ENCODE assay signal across 9 cellular contexts in genomic region chr18:48953096-48953706, GRCh38. TPM values are rescaled to one million over a fixed set of nuclear protein-coding genes. Genes with fewer than 3 reads are reported as not detected.
A peak's percentile ranks its signal among the peaks of the same experiment; 100 is the strongest.
DNase-seq lines count a peak whose midpoint lies in the region; ATAC-seq and TF ChIP-seq lines count a peak whose summit lies in the region.
"Had no signal": no experiment of that assay in that cellular context is flagged by ENCODE, and none has a peak within 500 bp of the region (broad histone marks: within the 10 kb centered on the region; RNA-seq: fewer than 3 reads in every experiment).

No MANE protein-coding gene starts in this region.

- H3K4me3 ChIP-seq in KMS-11 (IDR thresholded peaks at IDR 0.05; ENCODE audit: insufficient read depth, low read depth, low read length) = peak overlapping the region; percentile 39

- H3K27ac ChIP-seq in KMS-11 = peak overlapping the region; percentile 97

- no peak for TF ChIP-seq CTCF in KMS-11 (conservative IDR thresholded peaks at IDR 0.05; ENCODE audit: low read depth, low read length)
- TF ChIP-seq CTCF in neural crest cell (conservative IDR thresholded peaks at IDR 0.05) = no peak

- H3K4me1 ChIP-seq in KMS-11 (ENCODE audit: low read depth, poor library complexity, severe bottlenecking) = peaks cover 15% of the 10 kb centered on the region

- peak overlapping the region; percentile 99 for H3K4me2 ChIP-seq in KMS-11

- H3K27me3 ChIP-seq in KMS-11 (ENCODE audit: insufficient read depth, low read depth) = no peaks in the 10 kb centered on the region

- no peaks in the 10 kb centered on the region for H3K27me3 Mint-ChIP-seq in effector memory CD8-positive, alpha-beta T cell
- H3K27me3 Mint-ChIP-seq in neural crest cell (ENCODE audit: low read depth) = peaks cover 43% of the 10 kb centered on the region

- DNase-seq in CD1c-positive myeloid dendritic cell (ENCODE audit: extremely low spot score) (peak; percentile 45), neural crest cell (ENCODE audit: low read depth, low spot score) (no peak), KG1 (lab: John Stamatoyannopoulos, UW) (no peak)
- DNase-seq in effector memory CD8-positive, alpha-beta T cell = no peak
- DNase-seq: cerebellar nuclear complex had no signal

- H3K9ac ChIP-seq in KMS-11 = peak overlapping the region; percentile 96

- H3K36me3 Mint-ChIP-seq in effector memory CD8-positive, alpha-beta T cell (ENCODE audit: insufficient read depth) = peaks cover 50% of the 10 kb centered on the region
- no peaks in the 10 kb centered on the region for H3K36me3 Mint-ChIP-seq in neural crest cell (ENCODE audit: low read depth)

- peaks cover 41% of the 10 kb centered on the region for H3K79me2 ChIP-seq in KMS-11 (ENCODE audit: insufficient read depth, low read depth)

- H3K4me3 Mint-ChIP-seq in effector memory CD8-positive, alpha-beta T cell = peak overlapping the region; percentile 94 to 98
- H3K4me3 Mint-ChIP-seq in neural crest cell = peak overlapping the region; percentile 96

- H4K20me1 ChIP-seq in KMS-11 (ENCODE audit: insufficient read depth) = peaks cover 8% of the 10 kb centered on the region

- ATAC-seq in effector memory CD8-positive, alpha-beta T cell (replicated peaks) = peak; percentile 6
- ATAC-seq in HG02885 (IDR thresholded peaks at IDR 0.05; ENCODE audit: poor library complexity, unreplicated experiment) (no peak), HG03139 (IDR thresholded peaks at IDR 0.05; ENCODE audit: unreplicated experiment) (no peak), HG03565 (IDR thresholded peaks at IDR 0.05; ENCODE audit: unreplicated experiment) (no peak)

- H3K36me3 ChIP-seq in KMS-11 (ENCODE audit: insufficient read depth) = no peaks in the 10 kb centered on the region

- H3K9me3 Mint-ChIP-seq in effector memory CD8-positive, alpha-beta T cell = no peaks in the 10 kb centered on the region
- no peaks in the 10 kb centered on the region for H3K9me3 Mint-ChIP-seq in neural crest cell

- H2AFZ ChIP-seq in KMS-11 (ENCODE audit: low read depth) = peak overlapping the region; percentile 95

- H3K4me1 Mint-ChIP-seq in effector memory CD8-positive, alpha-beta T cell (ENCODE audit: low read depth in 2 of 2) = peaks cover 25 to 29% of the 10 kb centered on the region in 2 donors
- H3K4me1 Mint-ChIP-seq in neural crest cell = peaks cover 30% of the 10 kb centered on the region

- peak overlapping the region; percentile 99 to 100 for H3K27ac Mint-ChIP-seq in effector memory CD8-positive, alpha-beta T cell
- H3K27ac Mint-ChIP-seq in neural crest cell (ENCODE audit: unreplicated experiment) = peak overlapping the region; percentile 35

RNA-seq across cellular contexts. Expression of gene SMAD7, which starts 2.4 kb away (rescaled TPM):
- 1.8 and 2.0 TPM in 2 replicates for total RNA-seq in neural crest cell
